3 cellular contexts compared by ENCODE assay signal in the genomic region with DNA sequence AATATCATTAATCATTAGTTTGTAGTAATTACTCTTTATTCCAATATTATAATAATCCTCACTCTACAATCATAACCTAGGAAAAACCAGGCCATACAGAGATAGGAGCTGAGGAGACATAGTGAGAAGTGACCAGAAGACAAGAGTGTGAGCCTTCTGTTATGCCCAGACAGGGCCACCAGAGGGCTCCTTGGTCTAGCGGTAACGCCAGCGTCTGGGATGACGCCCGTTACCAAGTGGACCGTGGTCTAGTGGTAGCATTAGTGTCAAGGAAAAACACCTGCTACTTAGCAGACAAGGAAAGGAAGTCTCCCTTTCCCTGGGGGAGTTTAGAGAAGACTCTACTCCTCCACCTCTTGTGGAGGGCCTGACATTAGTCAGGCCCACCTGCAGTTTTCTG. TPM values are rescaled to one million over a fixed set of nuclear protein-coding genes. Genes with fewer than 3 reads are reported as not detected.
"Had no signal": no experiment of that assay in that cellular context is flagged by ENCODE, and none has a peak within 500 bp of the region (broad histone marks: within the 10 kb centered on the region; RNA-seq: fewer than 3 reads in every experiment).

No MANE protein-coding gene starts in this region.

RNA-seq across cellular contexts. Expression of gene DIRAS3, which starts 7.6 kb away (rescaled TPM):
- total RNA-seq: activated naive CD4-positive, alpha-beta T cell treated with anti-CD3 and anti-CD28 coated beads for 36 hours; activated T-helper 1 cell treated with anti-CD3 and anti-CD28 coated beads, Interleukin-12 subunit alpha, Interleukin-12 subunit beta, Interleukin-2, Interleukin-4 antibody, amounts not matched to agents 30 ng/mL and 10 ng/mL and 1 ng/mL, durations not matched to agents 14 hours and 24 hours and 36 hours; naive thymus-derived CD8-positive, alpha-beta T cell had no signal
- polyA plus RNA-seq: naive thymus-derived CD8-positive, alpha-beta T cell had no signal
